19 cellular contexts compared by ENCODE assay signal in the genomic region with DNA sequence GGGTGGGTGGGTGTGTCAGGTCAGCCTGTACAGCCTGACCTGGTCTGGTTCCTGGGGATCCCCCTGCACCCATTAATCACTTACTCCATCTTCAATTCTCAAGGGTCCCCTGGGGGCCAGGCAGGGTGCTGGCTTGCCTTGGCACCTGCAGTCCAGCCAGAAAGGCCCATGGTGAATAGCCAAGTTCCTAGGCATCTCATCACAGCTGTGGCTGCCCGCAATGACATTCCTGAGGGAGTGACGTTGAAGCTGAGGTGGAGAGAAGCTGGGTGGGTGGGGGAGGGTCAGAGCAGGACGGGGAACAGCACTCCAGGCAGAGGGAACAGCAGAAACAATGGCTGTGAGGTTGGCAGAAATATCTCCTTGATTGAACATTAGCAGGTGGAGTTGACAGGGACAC. TPM values are rescaled to one million over a fixed set of nuclear protein-coding genes. Genes with fewer than 3 reads are reported as not detected.
DNase-seq lines count a peak whose midpoint lies in the region; ATAC-seq and TF ChIP-seq lines count a peak whose summit lies in the region.
"Had no signal": no experiment of that assay in that cellular context is flagged by ENCODE, and none has a peak within 500 bp of the region (broad histone marks: within the 10 kb centered on the region; RNA-seq: fewer than 3 reads in every experiment).

No MANE protein-coding gene starts in this region.

- no TSS peak for BruUV-seq in IMR-90 (replicated peaks; lab: Mats Ljungman, UMichigan)

- H2BK15ac ChIP-seq in IMR-90 (ENCODE audit: low read depth, low read length), result no peak overlapping the region

- no peaks in the 10 kb centered on the region for H3K9me3 ChIP-seq in IMR-90 (ENCODE audit: control insufficient read depth, insufficient read depth, low read length)
- peaks cover 2% of the 10 kb centered on the region for H3K9me3 ChIP-seq in trophoblast cell (ENCODE audit: insufficient read depth, low read depth, low read length)
- H3K9me3 ChIP-seq: left ventricle myocardium inferior, prostate gland, testis had no signal

- dilution Hi-C loops in IMR-90 (cut with HindIII; ENCODE audit: low sequenced_read_pairs, unreplicated experiment), result no loop called here

- H3K4me3 Mint-ChIP-seq in endothelial cell (ENCODE audit: unreplicated experiment), result peak overlapping the region; percentile 42
- H3K4me3 Mint-ChIP-seq: activated CD8-positive, alpha-beta T cell treated with anti-CD3 and anti-CD28 coated beads, Interleukin-2, amount 10 ng/mL, durations not matched to agents 7 days and 5 days; dendritic cell treated with granulocyte-macrophage colony-stimulating factor and Interleukin-4, amounts not matched to agents 40 ng/mL and 50 ng/mL, for 4 days; IgD-negative memory B cell; naive thymus-derived CD4-positive, alpha-beta T cell had no signal

- H3K4me1 Mint-ChIP-seq in endothelial cell (ENCODE audit: unreplicated experiment), result peaks cover 34% of the 10 kb centered on the region
- H3K4me1 Mint-ChIP-seq: IgD-negative memory B cell; naive thymus-derived CD4-positive, alpha-beta T cell had no signal

- no peak overlapping the region; the same call in 1 of the 2 replicates for H2BK20ac ChIP-seq in IMR-90 (ENCODE audit: low read depth, low read length)

- H3K27ac ChIP-seq in IMR-90 (ENCODE audit: insufficient read depth, low read length) (no peak overlapping the region), trophoblast cell (ENCODE audit: low read depth, low read length) (no peak overlapping the region)
- H3K27ac ChIP-seq: left ventricle myocardium inferior, prostate gland, testis had no signal

- H2AK5ac ChIP-seq in IMR-90 (ENCODE audit: low read depth, low read length) (0 out of 2 replicates have a peak overlapping the region, but pooled peaks have one; percentile 71), trophoblast cell (ENCODE audit: low read length) (no peak overlapping the region)

- CTCF ChIA-PET in IMR-90 (lab: Yijun Ruan, JAX), result no interaction called here

- H3K27me3 ChIP-seq in IMR-90 (ENCODE audit: control insufficient read depth, insufficient read depth, low read length) (peaks cover 17% of the 10 kb centered on the region), trophoblast cell (ENCODE audit: insufficient read depth, low read length) (no peaks in the 10 kb centered on the region)
- H3K27me3 ChIP-seq: testis had no signal

- no peak overlapping the region for H3K9ac ChIP-seq in IMR-90 (ENCODE audit: low read depth, low read length)
- no peak overlapping the region for H3K9ac ChIP-seq in trophoblast cell (ENCODE audit: low read length)

- H4K5ac ChIP-seq in IMR-90 (ENCODE audit: low read depth, low read length), result no peak overlapping the region

- H3K18ac ChIP-seq in IMR-90 (ENCODE audit: low read depth, low read length) (no peak overlapping the region), trophoblast cell (ENCODE audit: low read length) (no peak overlapping the region)

- no peak overlapping the region for H3K56ac ChIP-seq in IMR-90 (ENCODE audit: extremely low read depth, insufficient read depth, low read length)

- TF ChIP-seq POLR2A in IMR-90 (IDR thresholded peaks at IDR 0.05; ENCODE audit: low read depth, low read length), result no peak

- intact Hi-C loops in IMR-90 (cut with micrococcal nuclease), result loop anchor here (10.0 kb wide), 1 partner anchor 59 kb away; no protein-coding TSS in a partner anchor

- no peaks in the 10 kb centered on the region for H3K36me3 Mint-ChIP-seq in endothelial cell (ENCODE audit: low read depth, unreplicated experiment)
- H3K36me3 Mint-ChIP-seq: IgD-negative memory B cell; naive thymus-derived CD4-positive, alpha-beta T cell had no signal

- H4K12ac ChIP-seq in trophoblast cell (ENCODE audit: low read depth, low read length), result no peak overlapping the region

- peak overlapping the region; percentile 73 for H2AFZ ChIP-seq in IMR-90 (replicated peaks; ENCODE audit: low read length, poor library complexity)
- H2AFZ ChIP-seq in trophoblast cell (ENCODE audit: insufficient read depth, low read length, poor library complexity), result no peak overlapping the region

- no peaks in the 10 kb centered on the region for H3K9me1 ChIP-seq in IMR-90 (ENCODE audit: insufficient read depth, low read length)

- H2BK5ac ChIP-seq in IMR-90 (ENCODE audit: low read depth, low read length, poor library complexity, severe bottlenecking) (no peak overlapping the region), trophoblast cell (ENCODE audit: low read depth, low read length, poor library complexity) (no peak overlapping the region)

- H3K4ac ChIP-seq in IMR-90 (ENCODE audit: low read depth, low read length) (no peak overlapping the region), trophoblast cell (ENCODE audit: low read depth, low read length) (no peak overlapping the region)

- H3K23ac ChIP-seq in IMR-90 (ENCODE audit: low read depth, low read length) (no peak overlapping the region), trophoblast cell (ENCODE audit: low read length) (no peak overlapping the region)

- H3K36me3 ChIP-seq in IMR-90 (ENCODE audit: control insufficient read depth, insufficient read depth, low read length) (no peaks in the 10 kb centered on the region), trophoblast cell (ENCODE audit: control insufficient read depth in 1 of 2, insufficient read depth in 2 of 2, low read length in 2 of 2) (no peaks in the 10 kb centered on the region)
- H3K36me3 ChIP-seq: left ventricle myocardium inferior, prostate gland had no signal

- in situ Hi-C loops in IMR-90 (cut with MboI; ENCODE audit: low sequenced_read_pairs), result no loop called here

- no peak overlapping the region for H2BK12ac ChIP-seq in trophoblast cell (ENCODE audit: low read length)

- H3K4me2 ChIP-seq in IMR-90 (ENCODE audit: low read depth, low read length) (no peak overlapping the region), trophoblast cell (ENCODE audit: low read length) (no peak overlapping the region)

- H3K79me2 ChIP-seq in trophoblast cell (ENCODE audit: control insufficient read depth, insufficient read depth, low read length, poor library complexity), result no peaks in the 10 kb centered on the region

- TF ChIP-seq CTCF in AG10803 (conservative IDR thresholded peaks at IDR 0.05; ENCODE audit: low read length) (no peak), IMR-90 (conservative IDR thresholded peaks at IDR 0.05; ENCODE audit: low read depth, low read length) (no peak), endothelial cell (IDR thresholded peaks at IDR 0.05; ENCODE audit: unreplicated experiment) (no peak)

- H3K4me3 ChIP-seq in AG10803 (ENCODE audit: low read length) (no peak overlapping the region), IMR-90 (ENCODE audit: insufficient read depth, low read depth, low read length) (no peak overlapping the region), trophoblast cell (ENCODE audit: low read depth, low read length) (no peak overlapping the region)
- H3K4me3 ChIP-seq: left ventricle myocardium inferior, prostate gland, testis had no signal

- H3K27me3 Mint-ChIP-seq in endothelial cell (ENCODE audit: unreplicated experiment), result peaks cover 2% of the 10 kb centered on the region

- H2BK120ac ChIP-seq in IMR-90 (ENCODE audit: low read depth, low read length) (no peak overlapping the region), trophoblast cell (ENCODE audit: insufficient read depth, low read length, poor library complexity) (no peak overlapping the region)

- H3K79me1 ChIP-seq in IMR-90 (ENCODE audit: low read depth in 1 of 2, low read length in 2 of 2), result no peaks in the 10 kb centered on the region
- no peaks in the 10 kb centered on the region for H3K79me1 ChIP-seq in trophoblast cell (ENCODE audit: low read length)

- H4K91ac ChIP-seq in IMR-90 (ENCODE audit: insufficient read depth, low read depth, low read length) (no peak overlapping the region), trophoblast cell (ENCODE audit: low read depth, low read length) (no peak overlapping the region)

- no peak overlapping the region for H4K8ac ChIP-seq in IMR-90 (ENCODE audit: low read depth in 2 of 2, low read length in 2 of 2)
- no peak overlapping the region for H4K8ac ChIP-seq in trophoblast cell (ENCODE audit: low read depth, low read length)

- 6% methylated on average over 3 of the region's 3 CpGs; no CpG with 5 or more reads in 1 of the 2 experiments for WGBS in IMR-90 (ENCODE audit: extremely low coverage in 2 of 2, insufficient read length in 1 of 2), 2 experiments
- WGBS in trophoblast cell (ENCODE audit: extremely low coverage, insufficient coverage, insufficient read length), result no CpG with 5 or more reads among the region's 3 CpGs

- DNase-seq in AG10803 (ENCODE audit: low read depth), result peak; percentile 67
- peak; percentile 81 for DNase-seq in IMR-90
- no peak for DNase-seq in endothelial cell (ENCODE audit: low spot score)
- DNase-seq in trophoblast cell, result peak; percentile 21 to 41
- DNase-seq in islet precursor cell, result no peak
- DNase-seq in COR-L47 (lab: John Stamatoyannopoulos, UW), result no peak
- DNase-seq: activated CD8-positive, alpha-beta T cell treated with anti-CD3 and anti-CD28 coated beads, Interleukin-2, amount 10 ng/mL, durations not matched to agents 7 days and 5 days; hippocampal formation; left ventricle myocardium inferior; naive thymus-derived CD4-positive, alpha-beta T cell; NCI-H1048; NCI-H2171 treated with DMSO at 0.1 percent for 48 hours; testis had no signal

- H3K4me1 ChIP-seq in IMR-90 (ENCODE audit: control insufficient read depth, insufficient read depth, low read length) (peaks cover 2% of the 10 kb centered on the region; the same call in 1 of the 2 replicates), trophoblast cell (ENCODE audit: control insufficient read depth in 1 of 2, insufficient read depth in 2 of 2, low read length in 2 of 2) (no peaks in the 10 kb centered on the region)
- H3K4me1 ChIP-seq: prostate gland, testis had no signal

- no peaks in the 10 kb centered on the region for H4K20me1 ChIP-seq in IMR-90 (ENCODE audit: insufficient read depth, low read length)

- POLR2A ChIA-PET in IMR-90 (lab: Charles Lee; ENCODE audit: unreplicated experiment), result no interaction called here

- no peak overlapping the region for H3K14ac ChIP-seq in IMR-90 (replicated peaks; ENCODE audit: low read depth, low read length)
- H3K14ac ChIP-seq in trophoblast cell (ENCODE audit: low read length), result no peak overlapping the region

- no peak overlapping the region for H3K27ac Mint-ChIP-seq in endothelial cell (ENCODE audit: unreplicated experiment)
- H3K27ac Mint-ChIP-seq: activated CD8-positive, alpha-beta T cell treated with anti-CD3 and anti-CD28 coated beads, Interleukin-2, amount 10 ng/mL, durations not matched to agents 7 days and 5 days; dendritic cell treated with granulocyte-macrophage colony-stimulating factor and Interleukin-4, amounts not matched to agents 40 ng/mL and 50 ng/mL, for 4 days; IgD-negative memory B cell; naive thymus-derived CD4-positive, alpha-beta T cell had no signal

- no peak for TF ChIP-seq RAD21 in IMR-90 (IDR thresholded peaks at IDR 0.05; ENCODE audit: low read length)

- ATAC-seq in IMR-90 (ENCODE audit: low read depth) (peak; percentile 82), HG02798 (IDR thresholded peaks at IDR 0.05; ENCODE audit: poor library complexity, unreplicated experiment) (no peak), GM18511 (IDR thresholded peaks at IDR 0.05; ENCODE audit: unreplicated experiment) (no peak)
- ATAC-seq: activated CD8-positive, alpha-beta T cell treated with anti-CD3 and anti-CD28 coated beads, Interleukin-2, amount 10 ng/mL, durations not matched to agents 7 days and 5 days; naive thymus-derived CD4-positive, alpha-beta T cell had no signal

- H2AK9ac ChIP-seq in IMR-90 (replicated peaks; ENCODE audit: low read depth, low read length, poor library complexity), result no peak overlapping the region

- no peaks in the 10 kb centered on the region for H3K9me3 Mint-ChIP-seq in endothelial cell (ENCODE audit: unreplicated experiment)
- H3K9me3 Mint-ChIP-seq: dendritic cell treated with granulocyte-macrophage colony-stimulating factor and Interleukin-4, amounts not matched to agents 40 ng/mL and 50 ng/mL, for 4 days; IgD-negative memory B cell had no signal

RNA-seq across cellular contexts. Expression of a gene that starts 10.6 kb away (rescaled TPM):
- not detected in 2 replicates for total RNA-seq in IMR-90 (2012; rRNA removed)
- polyA plus RNA-seq in IMR-90 (2012; rRNA removed), result 0.02 and 0.03 TPM in 2 replicates
- polyA plus RNA-seq in IMR-90 (2012; cell fraction: cytosol; rRNA removed), result 0.07 TPM in 1 of 2 replicates, not detected in the other
- polyA plus RNA-seq in IMR-90 (2012; cell fraction: nucleus; rRNA removed; ENCODE audit: low replicate concordance), result 0.06 and 0.16 TPM in 2 replicates
- 29.6 TPM for total RNA-seq in endothelial cell (ENCODE audit: unreplicated experiment)
- 3.2 and 3.6 TPM in 2 replicates for polyA plus RNA-seq in trophoblast cell (2013)
- total RNA-seq: activated CD8-positive, alpha-beta T cell treated with anti-CD3 and anti-CD28 coated beads, Interleukin-2, amount 10 ng/mL, durations not matched to agents 7 days and 5 days; naive thymus-derived CD4-positive, alpha-beta T cell; SK-MEL-5 had no signal
- polyA plus RNA-seq: IgD-negative memory B cell; naive thymus-derived CD4-positive, alpha-beta T cell had no signal

Comparison
In these comparisons a context has a peak if more than half of its experiments do, and no peak if none do; other contexts are left out.
1. DNase-seq: peak in AG10803 (single experiment), IMR-90 (single experiment) and trophoblast cell (2 of 2); none in endothelial cell (single experiment), islet precursor cell (single experiment) and COR-L47 (single experiment).
2. RNA of a gene that starts 10.6 kb away (total RNA-seq): 29.6 TPM in endothelial cell (single experiment); not detected in IMR-90; every median in the first group is over 10 times any median in the second.